Comparison of ENCODE assay signal across 12 cellular contexts in the genomic region with DNA sequence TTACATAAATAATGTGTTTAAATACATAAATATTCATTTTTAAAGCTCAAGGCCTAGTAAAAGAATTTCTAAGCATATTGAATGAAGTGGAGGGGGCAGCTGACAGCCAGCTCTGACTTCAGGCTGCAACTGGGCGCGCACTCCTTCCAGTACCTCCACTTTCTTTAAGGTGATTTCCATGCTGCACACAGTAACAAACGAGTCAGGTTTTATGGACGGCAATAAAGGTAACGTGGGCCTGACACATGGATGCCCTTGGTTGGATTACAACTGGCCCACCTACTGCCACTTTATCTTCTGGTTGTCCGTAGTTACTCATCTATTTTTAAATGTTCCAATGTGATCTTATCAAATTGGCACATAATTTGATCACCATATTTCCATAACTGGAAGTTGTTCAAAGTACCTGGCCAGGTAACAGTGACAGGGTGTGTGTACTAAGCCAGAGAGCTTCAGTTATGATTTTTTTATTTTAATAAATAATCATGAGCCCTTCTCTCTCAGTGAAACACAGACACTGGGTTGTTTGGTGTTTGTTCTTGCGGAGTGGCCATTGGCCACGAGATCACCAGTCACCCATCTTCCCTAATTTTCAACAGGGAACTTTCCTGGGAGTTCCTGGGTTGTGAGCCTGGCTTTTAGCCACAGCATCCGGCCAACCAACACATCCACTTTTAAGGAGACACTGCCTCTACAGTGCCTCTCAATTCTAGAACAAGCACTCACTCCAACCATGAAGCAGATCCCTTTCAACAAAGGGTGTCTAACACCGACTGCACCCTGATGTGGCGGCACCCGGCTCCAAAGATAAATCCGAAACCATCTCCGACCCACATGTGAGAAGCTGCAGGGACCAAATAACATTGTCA. TPM values are rescaled to one million over a fixed set of nuclear protein-coding genes. Genes with fewer than 3 reads are reported as not detected.
DNase-seq lines count a peak whose midpoint lies in the region; ATAC-seq and TF ChIP-seq lines count a peak whose summit lies in the region.
"Had no signal": no experiment of that assay in that cellular context is flagged by ENCODE, and none has a peak within 500 bp of the region (broad histone marks: within the 10 kb centered on the region; RNA-seq: fewer than 3 reads in every experiment).

No MANE protein-coding gene starts in this region.

- H3K36me3 ChIP-seq in gastrocnemius medialis: no peaks in the 10 kb centered on the region

- no peaks in the 10 kb centered on the region for H3K27me3 Mint-ChIP-seq in activated naive CD8-positive, alpha-beta T cell
- peaks cover 58% of the 10 kb centered on the region for H3K27me3 Mint-ChIP-seq in progenitor cell of endocrine pancreas

- ATAC-seq in gastrocnemius medialis (peak; percentile 27 to 39), HG02840 (IDR thresholded peaks at IDR 0.05; ENCODE audit: low FRiP score, unreplicated experiment) (no peak)

- peak overlapping the region; percentile 93 for H3K27ac Mint-ChIP-seq in activated naive CD8-positive, alpha-beta T cell
- H3K27ac Mint-ChIP-seq in progenitor cell of endocrine pancreas: no peak overlapping the region
- H3K27ac Mint-ChIP-seq: T-helper 1 cell treated with Interleukin-12 subunit alpha and Interleukin-12 subunit beta and Interleukin-4 antibody, amounts not matched to agents 30 μg/mL and 1 μg/mL, for 36 hours had no signal

- H3K4me1 Mint-ChIP-seq in activated naive CD8-positive, alpha-beta T cell (ENCODE audit: low read depth): peaks cover 74% of the 10 kb centered on the region
- H3K4me1 Mint-ChIP-seq in progenitor cell of endocrine pancreas (ENCODE audit: low read depth): peaks cover 12% of the 10 kb centered on the region

- intact Hi-C loops in gastrocnemius medialis (cut with DNase I; ENCODE audit: low total_unique reads): no loop called here

- H3K9me3 Mint-ChIP-seq in activated naive CD8-positive, alpha-beta T cell (ENCODE audit: low read depth): no peaks in the 10 kb centered on the region
- H3K9me3 Mint-ChIP-seq in progenitor cell of endocrine pancreas (ENCODE audit: low read depth): no peaks in the 10 kb centered on the region
- H3K9me3 Mint-ChIP-seq: T-helper 1 cell treated with Interleukin-12 subunit alpha and Interleukin-12 subunit beta and Interleukin-4 antibody, amounts not matched to agents 30 μg/mL and 1 μg/mL, for 36 hours had no signal

- H3K4me3 ChIP-seq in HL-60 (replicated peaks; ENCODE audit: insufficient read depth, low read length) (no peak overlapping the region), gastrocnemius medialis (peak overlapping the region; percentile 24 to 35 (median 29))

- peak overlapping the region; percentile 38 for H3K4me3 Mint-ChIP-seq in activated naive CD8-positive, alpha-beta T cell
- no peak overlapping the region for H3K4me3 Mint-ChIP-seq in progenitor cell of endocrine pancreas (ENCODE audit: low read depth)
- H3K4me3 Mint-ChIP-seq: T-helper 1 cell treated with Interleukin-12 subunit alpha and Interleukin-12 subunit beta and Interleukin-4 antibody, amounts not matched to agents 30 μg/mL and 1 μg/mL, for 36 hours had no signal

- no peaks in the 10 kb centered on the region for H3K9me3 ChIP-seq in gastrocnemius medialis

- TF ChIP-seq POLR2A in gastrocnemius medialis (IDR thresholded peaks at IDR 0.05): no peak

- H3K27me3 ChIP-seq in HL-60 (ENCODE audit: insufficient read depth, poor library complexity, severe bottlenecking) (no peaks in the 10 kb centered on the region), gastrocnemius medialis (no peaks in the 10 kb centered on the region)

- peak in 1 of 2 experiments; percentile 17 for DNase-seq in HL-60 (ENCODE audit: low read depth in 1 of 2, low spot score in 1 of 2)
- DNase-seq in inferior parietal cortex (ENCODE audit: extremely low spot score): peak; percentile 8
- DNase-seq in gastrocnemius medialis: peak in 1 of 2 donors; percentile 40
- no peak for DNase-seq in DMS153 treated with DMSO at 0.1 percent for 48 hours (lab: John Stamatoyannopoulos, UW; ENCODE audit: unreplicated experiment)
- DNase-seq in DMS153 (lab: John Stamatoyannopoulos, UW): no peak
- DNase-seq in progenitor cell of endocrine pancreas (ENCODE audit: low spot score, unreplicated experiment): no peak
- DNase-seq: activated effector memory CD4-positive, alpha-beta T cell treated with anti-CD3 and anti-CD28 coated beads, Interleukin-2, amount 50 U/mL, for 16 hours; NCI-H774 had no signal

- peaks cover 80 to 82% of the 10 kb centered on the region in 2 donors for H3K4me1 ChIP-seq in gastrocnemius medialis

- H3K36me3 Mint-ChIP-seq in activated naive CD8-positive, alpha-beta T cell: peaks cover 4% of the 10 kb centered on the region
- H3K36me3 Mint-ChIP-seq in progenitor cell of endocrine pancreas (ENCODE audit: insufficient read depth): peaks cover 2% of the 10 kb centered on the region

- in situ Hi-C loops in gastrocnemius medialis (cut with MboI; ENCODE audit: low sequenced_read_pairs in 4 of 4): no loop called here

- H3K27ac ChIP-seq in HL-60 (replicated peaks) (peak overlapping the region; percentile 72), gastrocnemius medialis (peak overlapping the region; percentile 74 to 82 (median 78))
- H3K27ac ChIP-seq: epithelial cell of prostate had no signal

- TF ChIP-seq CTCF in HL-60 (IDR thresholded peaks at IDR 0.05; ENCODE audit: insufficient read depth, low read length) (no peak), gastrocnemius medialis (IDR thresholded peaks at IDR 0.05 in 4 of 5, conservative IDR thresholded peaks at IDR 0.05 in 1 of 5) (no peak), progenitor cell of endocrine pancreas (IDR thresholded peaks at IDR 0.05; ENCODE audit: unreplicated experiment) (no peak)

RNA-seq across cellular contexts. Expression of a gene that starts 50.2 kb away (rescaled TPM):
- total RNA-seq in gastrocnemius medialis (100 to 1,000 TPM in 3 of 4 donors, 10 to 100 TPM in 1; 99.6 to 172 (median 103) TPM), progenitor cell of endocrine pancreas (25.8 and 34.9 TPM in 2 replicates)
